In the genomic region with DNA sequence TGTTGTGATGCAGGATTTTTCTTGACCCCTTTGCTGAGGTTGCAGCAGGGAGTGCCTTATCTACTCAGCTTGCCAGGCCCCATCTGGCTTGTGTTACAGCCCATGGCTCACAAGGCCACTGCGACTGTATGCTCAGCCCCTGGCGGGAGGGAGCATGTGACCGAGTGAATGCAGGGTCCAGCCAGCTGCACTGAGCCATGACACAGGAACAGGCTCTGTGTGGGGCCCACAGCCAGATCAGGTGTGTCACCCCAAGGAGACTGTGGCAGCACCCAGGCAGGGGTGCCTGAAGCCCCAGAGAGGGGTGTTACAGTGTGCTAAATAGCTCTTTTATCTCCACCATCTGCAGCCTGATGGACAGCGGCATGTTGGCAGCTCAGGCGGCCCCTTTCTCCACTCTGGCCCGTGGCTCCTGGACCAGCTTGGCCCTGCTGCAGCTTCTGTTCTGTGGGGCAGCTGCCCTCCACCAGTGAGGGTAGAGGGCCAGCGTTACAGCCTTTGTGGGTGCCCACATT, we compare ENCODE assay signal across 1 cellular context.
A peak's percentile ranks its signal among the peaks of the same experiment; 100 is the strongest.
TF ChIP-seq lines count a peak whose summit lies in the region.

No MANE protein-coding gene starts in this region.

TF ChIP-seq in HEK293, 187 proteins besides CTCF, POLR2A, EP300 and RAD21 (continued from another document):
- TF ChIP-seq ZNF26 (tag by site-specific recombination; IDR thresholded peaks at IDR 0.05) (no peak), ZNF274 (IDR thresholded peaks at IDR 0.05; ENCODE audit: low read length) (no peak), ZNF274 (tag by site-specific recombination; IDR thresholded peaks at IDR 0.05; ENCODE audit: borderline replicate concordance) (no peak), ZBTB20 (tag by site-specific recombination; IDR thresholded peaks at IDR 0.05) (peak; percentile 86), ZBTB48 (tag by site-specific recombination; IDR thresholded peaks at IDR 0.05) (peak; percentile 45; the same call in 1 of the 2 replicates), ZIC2 (tag by site-specific recombination; IDR thresholded peaks at IDR 0.05) (peak; percentile 81), GLIS1 (tag by site-specific recombination; IDR thresholded peaks at IDR 0.05) (peak; percentile 96), ZXDB (tag by site-specific recombination; IDR thresholded peaks at IDR 0.05) (no peak)
